ENCODE assay signal across 11 cellular contexts in genomic region chr1:212040629-212041028, GRCh38. TPM values are rescaled to one million over a fixed set of nuclear protein-coding genes. Genes with fewer than 3 reads are reported as not detected.
DNase-seq lines count a peak whose midpoint lies in the region; ATAC-seq, FAIRE-seq and TF ChIP-seq lines count a peak whose summit lies in the region.
"Had no signal": no experiment of that assay in that cellular context is flagged by ENCODE, and none has a peak within 500 bp of the region (broad histone marks: within the 10 kb centered on the region; RNA-seq: fewer than 3 reads in every experiment).

No MANE protein-coding gene starts in this region.

- H3K36me3 ChIP-seq in keratinocyte (ENCODE audit: control insufficient read depth in 2 of 2, extremely low read depth in 1 of 2, insufficient read depth in 2 of 2, low read length in 2 of 2) (peaks cover 0 to 5% of the 10 kb centered on the region in 2 experiments), Karpas-422 (ENCODE audit: insufficient read depth, low read length) (peaks cover 31% of the 10 kb centered on the region; the same call in 1 of the 2 replicates)

- no peak overlapping the region for H3K27ac Mint-ChIP-seq in CD4-positive, alpha-beta T cell
- H3K27ac Mint-ChIP-seq in type B pancreatic cell = no peak overlapping the region
- H3K27ac Mint-ChIP-seq: activated naive CD4-positive, alpha-beta T cell treated with anti-CD3 and anti-CD28 coated beads, Interleukin-2, amount 50 U/mL, for 72 hours had no signal

- H3K4me3 Mint-ChIP-seq in CD4-positive, alpha-beta T cell = peak overlapping the region; percentile 63
- H3K4me3 Mint-ChIP-seq in type B pancreatic cell = no peak overlapping the region

- H3K27me3 ChIP-seq in CD4-positive, alpha-beta T cell (ENCODE audit: control insufficient read depth, insufficient read depth, low read length) = no peaks in the 10 kb centered on the region
- H3K27me3 ChIP-seq in keratinocyte (ENCODE audit: control insufficient read depth, extremely low read depth, insufficient read depth, low read length) (no peaks in the 10 kb centered on the region), Karpas-422 (ENCODE audit: low read length) (no peaks in the 10 kb centered on the region)

- H2AFZ ChIP-seq in keratinocyte (ENCODE audit: control insufficient read depth, low read length) (no peak overlapping the region), Karpas-422 (ENCODE audit: low read length) (no peak overlapping the region)

- CTCF ChIA-PET in CD4-positive, alpha-beta T cell (lab: Charles Lee) = interaction anchor here (1.1 to 1.7 kb wide), 2 partner anchors 9 to 31 kb away, joined by 3 to 5 read pairs; no protein-coding TSS in a partner anchor

- no peaks in the 10 kb centered on the region for H3K9me2 ChIP-seq in Karpas-422 (replicated peaks; ENCODE audit: insufficient read depth, low read length)

- H4K20me1 ChIP-seq in keratinocyte (ENCODE audit: control insufficient read depth, extremely low read depth, insufficient read depth, low read length) (no peaks in the 10 kb centered on the region), Karpas-422 (ENCODE audit: insufficient read depth, low read depth, low read length) (no peaks in the 10 kb centered on the region)

- FAIRE-seq in GM19239 (lab: Jason Lieb, UNC) = peak; percentile 84
- FAIRE-seq in keratinocyte (lab: Jason Lieb, UNC) = peak; percentile 49
- no peak for FAIRE-seq in D721Med (lab: Jason Lieb, UNC)
- FAIRE-seq: endometrium had no signal

- no peaks in the 10 kb centered on the region for H3K27me3 Mint-ChIP-seq in CD4-positive, alpha-beta T cell
- H3K27me3 Mint-ChIP-seq in type B pancreatic cell = no peaks in the 10 kb centered on the region

- H3K9ac ChIP-seq in keratinocyte (ENCODE audit: control insufficient read depth, extremely low read depth, insufficient read depth, low read length) = no peak overlapping the region
- H3K9ac ChIP-seq in Karpas-422 (ENCODE audit: low read length) = no peak overlapping the region

- no peak for ATAC-seq in CD4-positive, alpha-beta T cell (ENCODE audit: poor library complexity)
- ATAC-seq in SK-N-SH treated with all-trans-retinoic acid at 6 μM for 48 hours (peak; percentile 34), GM19023 (IDR thresholded peaks at IDR 0.05; ENCODE audit: unreplicated experiment) (no peak)

- dilution Hi-C loops in keratinocyte (cut with MboI; ENCODE audit: extremely low pct_ligation_motif_present, low sequenced_read_pairs) = no loop called here

- peaks cover 72% of the 10 kb centered on the region for H3K79me2 ChIP-seq in keratinocyte (ENCODE audit: control insufficient read depth, insufficient read depth, low read length)
- H3K79me2 ChIP-seq in Karpas-422 (ENCODE audit: low read length) = peaks cover 95% of the 10 kb centered on the region

- H3K36me3 Mint-ChIP-seq in CD4-positive, alpha-beta T cell (ENCODE audit: low read depth) = peaks cover 4% of the 10 kb centered on the region
- peaks cover 20% of the 10 kb centered on the region for H3K36me3 Mint-ChIP-seq in type B pancreatic cell

- H3K4me1 ChIP-seq in keratinocyte (ENCODE audit: control insufficient read depth, extremely low read depth, insufficient read depth, low read length) (peaks cover 15% of the 10 kb centered on the region), Karpas-422 (ENCODE audit: low read length) (peaks cover 30% of the 10 kb centered on the region)

- H3K27ac ChIP-seq in CD4-positive, alpha-beta T cell (ENCODE audit: low read depth, low read length) = no peak overlapping the region
- H3K27ac ChIP-seq in keratinocyte (ENCODE audit: control insufficient read depth, insufficient read depth, low read length) (no peak overlapping the region), Karpas-422 (ENCODE audit: low read length) (no peak overlapping the region)

- TF ChIP-seq CTCF in CD4-positive, alpha-beta T cell (IDR thresholded peaks at IDR 0.05) = no peak
- no peak for TF ChIP-seq CTCF in keratinocyte (optimal IDR thresholded peaks at IDR 0.05 in 1 of 3, IDR thresholded peaks at IDR 0.05 in 1 of 3, conservative IDR thresholded peaks at IDR 0.05 in 1 of 3; ENCODE audit: extremely low read depth in 1 of 3, insufficient read depth in 2 of 3, low read length in 3 of 3)
- no peak for TF ChIP-seq CTCF in D721Med (IDR thresholded peaks at IDR 0.05; ENCODE audit: insufficient read depth, missing control alignments)
- no peak for TF ChIP-seq CTCF in type B pancreatic cell (conservative IDR thresholded peaks at IDR 0.05)

- H3K9me1 ChIP-seq in keratinocyte (ENCODE audit: control insufficient read depth, extremely low read depth, insufficient read depth, low read length) = no peaks in the 10 kb centered on the region

- DNase-seq in CD4-positive, alpha-beta T cell = no peak
- DNase-seq in GM19239 (ENCODE audit: insufficient read length, low spot score) (no peak), keratinocyte (ENCODE audit: low read depth, low spot score) (no peak), Karpas-422 (no peak), D721Med (ENCODE audit: insufficient read length, low spot score) (no peak), type B pancreatic cell (ENCODE audit: extremely low spot score, unreplicated experiment) (no peak)

- no peaks in the 10 kb centered on the region for H3K9me3 ChIP-seq in CD4-positive, alpha-beta T cell (ENCODE audit: control insufficient read depth, low read length)
- H3K9me3 ChIP-seq in keratinocyte (ENCODE audit: control insufficient read depth, low read depth, low read length) (no peaks in the 10 kb centered on the region), Karpas-422 (ENCODE audit: low read length) (no peaks in the 10 kb centered on the region)
- H3K9me3 ChIP-seq: HAP-1 had no signal

- peaks cover 28% of the 10 kb centered on the region for H3K4me1 Mint-ChIP-seq in CD4-positive, alpha-beta T cell (ENCODE audit: low read depth)
- peaks cover 11% of the 10 kb centered on the region for H3K4me1 Mint-ChIP-seq in type B pancreatic cell (ENCODE audit: unreplicated experiment)

- intact Hi-C loops in CD4-positive, alpha-beta T cell (cut with DNase I, micrococcal nuclease) = no loop called here

- no peaks in the 10 kb centered on the region for H3K9me3 Mint-ChIP-seq in CD4-positive, alpha-beta T cell
- H3K9me3 Mint-ChIP-seq in type B pancreatic cell = no peaks in the 10 kb centered on the region
- H3K9me3 Mint-ChIP-seq: activated naive CD4-positive, alpha-beta T cell treated with anti-CD3 and anti-CD28 coated beads, Interleukin-2, amount 50 U/mL, for 72 hours had no signal

- no peak overlapping the region for H3K4me3 ChIP-seq in keratinocyte (ENCODE audit: control insufficient read depth in 2 of 3, extremely low read depth in 1 of 3, insufficient read depth in 2 of 3, low read depth in 1 of 3, low read length in 3 of 3)
- no peak overlapping the region for H3K4me3 ChIP-seq in Karpas-422 (ENCODE audit: low read length)
- H3K4me3 ChIP-seq: HAP-1 had no signal

- POLR2A ChIA-PET in CD4-positive, alpha-beta T cell (lab: Charles Lee) = interaction anchor here (0.8 kb wide), 1 partner anchor 254 kb away, joined by 3 read pairs; no protein-coding TSS in a partner anchor

- H3K4me2 ChIP-seq in keratinocyte (ENCODE audit: control insufficient read depth, extremely low read depth, insufficient read depth, low read depth, low read length) = no peak overlapping the region
- H3K4me2 ChIP-seq in Karpas-422 (ENCODE audit: low read depth, low read length, poor library complexity, severe bottlenecking) = no peak overlapping the region

TF ChIP-seq in SK-N-SH treated with all-trans-retinoic acid at 6 μM for 48 hours, 23 proteins besides CTCF, POLR2A, EP300 and RAD21:
- no peak for TF ChIP-seq RARB (CRISPR knock-in tag; IDR thresholded peaks at IDR 0.05)
TF ChIP-seq in SK-N-SH treated with all-trans-retinoic acid at 6 μM for 48 hours: peak in this region for 0.

RNA-seq across cellular contexts. Expression of gene DTL, which starts 5.1 kb away (rescaled TPM):
- under 1 TPM; 0.49 to 0.64 TPM for total RNA-seq in CD4-positive, alpha-beta T cell
- polyA plus RNA-seq in keratinocyte = 1.9 to 17.4 TPM (median 9.3 TPM) in 3 replicates
- polyA plus RNA-seq in keratinocyte (2011; ENCODE audit: low read depth) = 0.07 TPM
- polyA plus RNA-seq in keratinocyte (2011; cell fraction: cytosol; rRNA removed) = 2.1 and 4.4 TPM in 2 replicates
- polyA plus RNA-seq in keratinocyte (2011; cell fraction: nucleus; rRNA removed) = 3.2 and 3.9 TPM in 2 replicates
- polyA plus RNA-seq in keratinocyte (2012; ENCODE audit: low replicate concordance) = 0.14 and 6.4 TPM in 2 replicates
- 2.4 to 14.0 TPM (median 13.4 TPM) in 3 replicates for polyA minus RNA-seq in keratinocyte
- polyA minus RNA-seq in keratinocyte (2011; cell fraction: cytosol; rRNA and poly(A)+ RNA removed) = 2.9 TPM
- 1.3 and 4.7 TPM in 2 replicates for polyA minus RNA-seq in keratinocyte (2011; cell fraction: nucleus; rRNA and poly(A)+ RNA removed)
- 10.4 and 13.5 TPM in 2 replicates for total RNA-seq in Karpas-422 (2014; rRNA removed; shearing (Covaris generic); ENCODE audit: low replicate concordance)
- 11.9 and 38.5 TPM in 2 replicates for total RNA-seq in type B pancreatic cell (ENCODE audit: low replicate concordance)

RNA-seq across cellular contexts. Expression of gene INTS7, which starts 5.3 kb away (rescaled TPM):
- 1 to 10 TPM; 2.9 to 3.2 TPM for total RNA-seq in CD4-positive, alpha-beta T cell
- 20.4 to 27.2 TPM (median 20.5 TPM) in 3 replicates for polyA plus RNA-seq in keratinocyte
- 13.3 TPM for polyA plus RNA-seq in keratinocyte (2011; ENCODE audit: low read depth)
- 9.6 and 18.5 TPM in 2 replicates for polyA plus RNA-seq in keratinocyte (2011; cell fraction: cytosol; rRNA removed)
- 15.4 and 17.2 TPM in 2 replicates for polyA plus RNA-seq in keratinocyte (2011; cell fraction: nucleus; rRNA removed)
- polyA plus RNA-seq in keratinocyte (2012; ENCODE audit: low replicate concordance) = 8.1 and 12.9 TPM in 2 replicates
- polyA minus RNA-seq in keratinocyte = 13.9 to 32.8 TPM (median 31.6 TPM) in 3 replicates
- 8.4 TPM for polyA minus RNA-seq in keratinocyte (2011; cell fraction: cytosol; rRNA and poly(A)+ RNA removed)
- 16.4 and 34.3 TPM in 2 replicates for polyA minus RNA-seq in keratinocyte (2011; cell fraction: nucleus; rRNA and poly(A)+ RNA removed)
- 22.4 and 38.3 TPM in 2 replicates for total RNA-seq in Karpas-422 (2014; rRNA removed; shearing (Covaris generic); ENCODE audit: low replicate concordance)
- 18.6 and 23.9 TPM in 2 replicates for total RNA-seq in type B pancreatic cell (ENCODE audit: low replicate concordance)
